Comparison of ENCODE assay signal across 39 cellular contexts in genomic region chr20:33147299-33147698, GRCh38. TPM values are rescaled to one million over a fixed set of nuclear protein-coding genes. Genes with fewer than 3 reads are reported as not detected.
"Had no signal": no experiment of that assay in that cellular context is flagged by ENCODE, and none has a peak within 500 bp of the region (broad histone marks: within the 10 kb centered on the region; RNA-seq: fewer than 3 reads in every experiment).

No MANE protein-coding gene starts in this region.

- H3K36me3 ChIP-seq: MG63 had no signal

- DNase-seq: Karpas-422, Kasumi-1, MG63, MM.1S, MV-4-11, NCI-H1048, NCI-H1092, NCI-H1092 treated with DMSO at 0.1 percent for 48 hours, NCI-H1105, NCI-H1105 treated with DMSO at 0.1 percent for 48 hours, NCI-H1417, NCI-H1417 treated with DMSO at 0.1 percent for 48 hours, NCI-H1436, NCI-H1436 treated with DMSO at 0.1 percent for 48 hours, NCI-H146, NCI-H1694, NCI-H1694 treated with DMSO at 0.1 percent for 48 hours, NCI-H187, NCI-H187 treated with DMSO at 0.1 percent for 48 hours, NCI-H1930, NCI-H2029, NCI-H2029 treated with DMSO at 0.1 percent for 48 hours, NCI-H2081, NCI-H2081 treated with DMSO at 0.1 percent for 48 hours, NCI-H2107, NCI-H2171, NCI-H2171 treated with DMSO at 0.1 percent for 48 hours, NCI-H2227 treated with DMSO at 0.1 percent for 48 hours, NCI-H226, NCI-H345, NCI-H446, NCI-H446 treated with DMSO at 0.1 percent for 48 hours, NCI-H510A, NCI-H510A treated with DMSO at 0.1 percent for 48 hours, NCI-H524 had no signal

- H3K9me3 ChIP-seq: MG63 had no signal

- H3K4me3 ChIP-seq: MG63 had no signal

RNA-seq across cellular contexts. Expression of gene BPIFA2, which starts 20.7 kb away (rescaled TPM):
- total RNA-seq: LHCN-M2, M059J, MCF 10A, NCI-H460 had no signal
